ENCODE assay signal across 2 cellular contexts in the genomic region with DNA sequence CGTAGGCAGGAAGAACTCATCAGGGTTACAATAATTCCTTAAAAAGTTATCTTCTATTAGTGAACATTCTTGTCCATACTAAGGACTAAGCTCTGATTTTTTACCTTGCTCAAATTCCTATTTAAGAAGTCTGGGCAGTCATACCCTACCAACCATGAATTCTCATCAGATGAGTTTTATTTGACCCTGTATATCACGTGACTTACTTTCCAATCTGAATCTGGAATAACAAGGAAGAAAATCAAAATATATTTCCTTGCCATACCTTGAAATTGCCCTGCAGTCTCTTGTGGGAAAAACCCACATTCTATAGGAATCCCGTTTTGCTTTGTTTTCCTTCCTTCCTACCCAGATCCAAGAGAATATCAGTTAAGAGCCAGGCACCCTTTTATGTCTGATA.
TF ChIP-seq lines count a peak whose summit lies in the region.

No MANE protein-coding gene starts in this region.

TF ChIP-seq in HepG2, 621 proteins besides CTCF, POLR2A, EP300 and RAD21 (continued from another document):
- TF ChIP-seq, protein P1, sequence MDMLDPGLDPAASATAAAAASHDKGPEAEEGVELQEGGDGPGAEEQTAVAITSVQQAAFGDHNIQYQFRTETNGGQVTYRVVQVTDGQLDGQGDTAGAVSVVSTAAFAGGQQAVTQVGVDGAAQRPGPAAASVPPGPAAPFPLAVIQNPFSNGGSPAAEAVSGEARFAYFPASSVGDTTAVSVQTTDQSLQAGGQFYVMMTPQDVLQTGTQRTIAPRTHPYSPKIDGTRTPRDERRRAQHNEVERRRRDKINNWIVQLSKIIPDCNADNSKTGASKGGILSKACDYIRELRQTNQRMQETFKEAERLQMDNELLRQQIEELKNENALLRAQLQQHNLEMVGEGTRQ (IDR thresholded peaks at IDR 0.05; ENCODE audit: low read depth, low read length) = peak; percentile 36; the same call in 1 of the 2 replicates
- TF ChIP-seq, protein P1 (CRISPR knock-in tag; IDR thresholded peaks at IDR 0.05; ENCODE audit: borderline replicate concordance) = no peak
- TF ChIP-seq RAD51 (IDR thresholded peaks at IDR 0.05; ENCODE audit: borderline replicate concordance) (peak; percentile 80), ZNF101 (CRISPR knock-in tag; IDR thresholded peaks at IDR 0.05; ENCODE audit: borderline replicate concordance, low read depth) (no peak), SAFB2 (CRISPR knock-in tag; IDR thresholded peaks at IDR 0.05; ENCODE audit: borderline replicate concordance, low read depth) (no peak)
- TF ChIP-seq, protein P2, sequence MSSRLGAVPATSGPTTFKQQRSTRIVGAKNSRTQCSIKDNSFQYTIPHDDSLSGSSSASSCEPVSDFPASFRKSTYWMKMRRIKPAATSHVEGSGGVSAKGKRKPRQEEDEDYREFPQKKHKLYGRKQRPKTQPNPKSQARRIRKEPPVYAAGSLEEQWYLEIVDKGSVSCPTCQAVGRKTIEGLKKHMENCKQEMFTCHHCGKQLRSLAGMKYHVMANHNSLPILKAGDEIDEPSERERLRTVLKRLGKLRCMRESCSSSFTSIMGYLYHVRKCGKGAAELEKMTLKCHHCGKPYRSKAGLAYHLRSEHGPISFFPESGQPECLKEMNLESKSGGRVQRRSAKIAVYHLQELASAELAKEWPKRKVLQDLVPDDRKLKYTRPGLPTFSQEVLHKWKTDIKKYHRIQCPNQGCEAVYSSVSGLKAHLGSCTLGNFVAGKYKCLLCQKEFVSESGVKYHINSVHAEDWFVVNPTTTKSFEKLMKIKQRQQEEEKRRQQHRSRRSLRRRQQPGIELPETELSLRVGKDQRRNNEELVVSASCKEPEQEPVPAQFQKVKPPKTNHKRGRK (CRISPR knock-in tag; IDR thresholded peaks at IDR 0.05) = no peak

TF ChIP-seq in K562, 482 proteins besides CTCF, POLR2A, EP300 and RAD21:
- TF ChIP-seq, protein P3, sequence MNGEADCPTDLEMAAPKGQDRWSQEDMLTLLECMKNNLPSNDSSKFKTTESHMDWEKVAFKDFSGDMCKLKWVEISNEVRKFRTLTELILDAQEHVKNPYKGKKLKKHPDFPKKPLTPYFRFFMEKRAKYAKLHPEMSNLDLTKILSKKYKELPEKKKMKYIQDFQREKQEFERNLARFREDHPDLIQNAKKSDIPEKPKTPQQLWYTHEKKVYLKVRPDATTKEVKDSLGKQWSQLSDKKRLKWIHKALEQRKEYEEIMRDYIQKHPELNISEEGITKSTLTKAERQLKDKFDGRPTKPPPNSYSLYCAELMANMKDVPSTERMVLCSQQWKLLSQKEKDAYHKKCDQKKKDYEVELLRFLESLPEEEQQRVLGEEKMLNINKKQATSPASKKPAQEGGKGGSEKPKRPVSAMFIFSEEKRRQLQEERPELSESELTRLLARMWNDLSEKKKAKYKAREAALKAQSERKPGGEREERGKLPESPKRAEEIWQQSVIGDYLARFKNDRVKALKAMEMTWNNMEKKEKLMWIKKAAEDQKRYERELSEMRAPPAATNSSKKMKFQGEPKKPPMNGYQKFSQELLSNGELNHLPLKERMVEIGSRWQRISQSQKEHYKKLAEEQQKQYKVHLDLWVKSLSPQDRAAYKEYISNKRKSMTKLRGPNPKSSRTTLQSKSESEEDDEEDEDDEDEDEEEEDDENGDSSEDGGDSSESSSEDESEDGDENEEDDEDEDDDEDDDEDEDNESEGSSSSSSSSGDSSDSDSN (IDR thresholded peaks at IDR 0.05; ENCODE audit: borderline replicate concordance in 1 of 2, low read depth in 2 of 2, low read length in 2 of 2) = no peak
- TF ChIP-seq RAD51 (IDR thresholded peaks at IDR 0.05; ENCODE audit: borderline replicate concordance, low read depth) (peak; percentile 30; the same call in 1 of the 2 replicates), TFE3 (CRISPR knock-in tag; IDR thresholded peaks at IDR 0.05) (peak; percentile 92), ARHGAP35 (IDR thresholded peaks at IDR 0.05; ENCODE audit: partially characterized antibody) (no peak), NFE2L1 (tag; IDR thresholded peaks at IDR 0.05; ENCODE audit: borderline replicate concordance, low read depth) (no peak), NCOA1 (IDR thresholded peaks at IDR 0.05; ENCODE audit: low read depth) (no peak), ZC3H4 (CRISPR knock-in tag; IDR thresholded peaks at IDR 0.05; ENCODE audit: borderline replicate concordance) (no peak), STAG1 (CRISPR knock-in tag; IDR thresholded peaks at IDR 0.05; ENCODE audit: borderline replicate concordance) (no peak), KDM1A (IDR thresholded peaks at IDR 0.05) (no peak), FOXA3 (CRISPR knock-in tag; conservative IDR thresholded peaks at IDR 0.05 in 1 of 2, IDR thresholded peaks at IDR 0.05 in 1 of 2) (no peak), MTF1 (CRISPR knock-in tag; IDR thresholded peaks at IDR 0.05; ENCODE audit: borderline replicate concordance) (no peak)
- TF ChIP-seq, protein P4, sequence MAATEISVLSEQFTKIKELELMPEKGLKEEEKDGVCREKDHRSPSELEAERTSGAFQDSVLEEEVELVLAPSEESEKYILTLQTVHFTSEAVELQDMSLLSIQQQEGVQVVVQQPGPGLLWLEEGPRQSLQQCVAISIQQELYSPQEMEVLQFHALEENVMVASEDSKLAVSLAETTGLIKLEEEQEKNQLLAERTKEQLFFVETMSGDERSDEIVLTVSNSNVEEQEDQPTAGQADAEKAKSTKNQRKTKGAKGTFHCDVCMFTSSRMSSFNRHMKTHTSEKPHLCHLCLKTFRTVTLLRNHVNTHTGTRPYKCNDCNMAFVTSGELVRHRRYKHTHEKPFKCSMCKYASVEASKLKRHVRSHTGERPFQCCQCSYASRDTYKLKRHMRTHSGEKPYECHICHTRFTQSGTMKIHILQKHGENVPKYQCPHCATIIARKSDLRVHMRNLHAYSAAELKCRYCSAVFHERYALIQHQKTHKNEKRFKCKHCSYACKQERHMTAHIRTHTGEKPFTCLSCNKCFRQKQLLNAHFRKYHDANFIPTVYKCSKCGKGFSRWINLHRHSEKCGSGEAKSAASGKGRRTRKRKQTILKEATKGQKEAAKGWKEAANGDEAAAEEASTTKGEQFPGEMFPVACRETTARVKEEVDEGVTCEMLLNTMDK (IDR thresholded peaks at IDR 0.05; ENCODE audit: borderline replicate concordance, insufficient read depth, low read depth, low read length, poor library complexity, severe bottlenecking) = no peak
TF ChIP-seq in K562: peak in this region for 2.
